ENCODE assay signal across 9 cellular contexts in the genomic region with DNA sequence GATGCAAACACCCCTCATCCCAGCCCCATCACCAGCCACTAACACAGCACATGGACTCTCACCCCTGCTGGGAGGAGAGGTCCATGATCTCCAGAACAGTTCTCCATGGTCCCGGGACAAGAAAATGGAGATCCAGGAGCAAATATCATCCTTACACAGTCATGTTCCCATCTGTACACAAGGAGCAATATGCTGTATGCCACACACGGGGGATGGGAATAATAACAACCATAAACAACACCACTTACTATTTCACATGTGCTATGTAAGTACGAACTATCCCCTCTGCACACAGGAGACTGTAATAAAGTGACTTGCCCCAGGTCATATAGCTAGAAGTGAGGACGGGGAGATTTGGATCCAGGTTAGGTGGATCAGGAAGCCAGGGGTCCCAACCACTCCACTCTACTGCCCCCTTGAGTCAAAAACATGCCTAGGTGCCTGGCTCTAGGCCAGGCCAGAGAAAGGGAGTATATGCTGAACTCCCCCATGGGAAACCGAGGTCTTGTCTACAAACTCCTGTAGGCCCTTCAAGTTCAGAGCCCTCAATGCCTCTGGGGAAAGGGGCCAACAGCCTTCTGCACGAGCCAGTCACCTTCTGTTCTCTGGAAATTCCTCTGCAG. TPM values are rescaled to one million over a fixed set of nuclear protein-coding genes. Genes with fewer than 3 reads are reported as not detected.
A peak's percentile ranks its signal among the peaks of the same experiment; 100 is the strongest.
DNase-seq lines count a peak whose midpoint lies in the region; ATAC-seq and TF ChIP-seq lines count a peak whose summit lies in the region.
"Had no signal": no experiment of that assay in that cellular context is flagged by ENCODE, and none has a peak within 500 bp of the region (broad histone marks: within the 10 kb centered on the region; RNA-seq: fewer than 3 reads in every experiment).

No MANE protein-coding gene starts in this region.

- H3K9me3 ChIP-seq in WERI-Rb-1 (ENCODE audit: severe bottlenecking) (no peaks in the 10 kb centered on the region), smooth muscle cell (replicated peaks; ENCODE audit: low read depth) (no peaks in the 10 kb centered on the region)

- H3K27ac ChIP-seq in WERI-Rb-1, result no peak overlapping the region
- no peak overlapping the region for H3K27ac ChIP-seq in smooth muscle cell (ENCODE audit: low read depth)

- H3K4me3 Mint-ChIP-seq in glutamatergic neuron (ENCODE audit: unreplicated experiment), result no peak overlapping the region

- peaks cover 6% of the 10 kb centered on the region for H4K20me1 ChIP-seq in smooth muscle cell (ENCODE audit: low read depth)

- H3K9me3 Mint-ChIP-seq in glutamatergic neuron (ENCODE audit: unreplicated experiment), result no peaks in the 10 kb centered on the region

- H3K36me3 ChIP-seq in WERI-Rb-1 (no peaks in the 10 kb centered on the region), smooth muscle cell (ENCODE audit: low read depth) (no peaks in the 10 kb centered on the region)

- H3K79me2 ChIP-seq in smooth muscle cell (ENCODE audit: low read depth), result no peaks in the 10 kb centered on the region

- DNase-seq in EL, result peak; percentile 45
- peak; percentile 36 for DNase-seq in HK-2 (ENCODE audit: unreplicated experiment)
- peak; percentile 58 for DNase-seq in WERI-Rb-1
- peak; percentile 40 for DNase-seq in glutamatergic neuron
- DNase-seq in smooth muscle cell (lab: John Stamatoyannopoulos, UW; ENCODE audit: unreplicated experiment), result no peak
- DNase-seq in NCI-H187 treated with DMSO at 0.1 percent for 48 hours (lab: John Stamatoyannopoulos, UW), result no peak
- DNase-seq in NCI-H774 (lab: John Stamatoyannopoulos, UW), result no peak
- DNase-seq: left cardiac atrium had no signal

- no peaks in the 10 kb centered on the region for H3K36me3 Mint-ChIP-seq in glutamatergic neuron (ENCODE audit: unreplicated experiment)

- peak; percentile 77 for TF ChIP-seq CTCF in WERI-Rb-1 (IDR thresholded peaks at IDR 0.05; ENCODE audit: low read depth, low read length)
- TF ChIP-seq CTCF in glutamatergic neuron (IDR thresholded peaks at IDR 0.05; ENCODE audit: partially characterized antibody, unreplicated experiment), result peak; percentile 37
- TF ChIP-seq CTCF in smooth muscle cell (IDR thresholded peaks at IDR 0.05; ENCODE audit: borderline replicate concordance, insufficient read depth, poor library complexity, severe bottlenecking), result peak; percentile 34

- H3K4me2 ChIP-seq in smooth muscle cell, result no peak overlapping the region

- H3K9ac ChIP-seq in smooth muscle cell (ENCODE audit: low read depth), result no peak overlapping the region

- no peaks in the 10 kb centered on the region for H3K27me3 ChIP-seq in WERI-Rb-1 (ENCODE audit: insufficient read depth, low read depth, severe bottlenecking)
- peaks cover 78% of the 10 kb centered on the region for H3K27me3 ChIP-seq in smooth muscle cell (ENCODE audit: low read depth)

- no peak for ATAC-seq in GM18511 (IDR thresholded peaks at IDR 0.05; ENCODE audit: unreplicated experiment)

- H2AFZ ChIP-seq in smooth muscle cell (ENCODE audit: low read depth), result no peak overlapping the region

- WGBS in smooth muscle cell (ENCODE audit: low lambda C conversion rate), result 81% methylated on average over 6 of the region's 6 CpGs

- no peak overlapping the region for H3K27ac Mint-ChIP-seq in glutamatergic neuron (ENCODE audit: unreplicated experiment)

- H3F3A ChIP-seq in smooth muscle cell (ENCODE audit: low read depth), result no peaks in the 10 kb centered on the region

- peaks cover 14% of the 10 kb centered on the region for H3K4me1 Mint-ChIP-seq in glutamatergic neuron (ENCODE audit: low read depth, unreplicated experiment)

- H3K4me1 ChIP-seq in smooth muscle cell (ENCODE audit: low read depth), result peaks cover 6% of the 10 kb centered on the region

- H3K4me3 ChIP-seq in WERI-Rb-1 (ENCODE audit: low read depth, low read length) (no peak overlapping the region), smooth muscle cell (no peak overlapping the region)

- peaks cover 5% of the 10 kb centered on the region for H3K27me3 Mint-ChIP-seq in glutamatergic neuron (ENCODE audit: unreplicated experiment)

RNA-seq across cellular contexts. Expression of a gene that starts 34.1 kb away (rescaled TPM):
- 24.0 TPM for total RNA-seq in glutamatergic neuron (ENCODE audit: unreplicated experiment)
- total RNA-seq in smooth muscle cell, result 2.7 and 14.3 TPM in 2 replicates
- 4.7 and 6.7 TPM in 2 replicates for polyA plus RNA-seq in smooth muscle cell

RNA-seq across cellular contexts. Expression of a gene that starts 55.6 kb away (rescaled TPM):
- total RNA-seq in glutamatergic neuron (ENCODE audit: unreplicated experiment) (130 TPM), smooth muscle cell (43.9 and 51.4 TPM in 2 replicates)
- polyA plus RNA-seq in smooth muscle cell, result 23.5 and 35.9 TPM in 2 replicates

Comparison
In these comparisons a context has a peak if more than half of its experiments do, and no peak if none do; other contexts are left out.
1. DNase-seq: peak in EL (single experiment), HK-2 (single experiment), WERI-Rb-1 (single experiment) and glutamatergic neuron (single experiment); none in smooth muscle cell (single experiment), NCI-H187 treated with DMSO at 0.1 percent for 48 hours (single experiment) and NCI-H774 (single experiment).
2. Peak in every context shown above with its lines, with median percentiles within 50 percentile points of each other: CTCF ChIP-seq.